ENCODE assay signal across 9 cellular contexts in the genomic region with DNA sequence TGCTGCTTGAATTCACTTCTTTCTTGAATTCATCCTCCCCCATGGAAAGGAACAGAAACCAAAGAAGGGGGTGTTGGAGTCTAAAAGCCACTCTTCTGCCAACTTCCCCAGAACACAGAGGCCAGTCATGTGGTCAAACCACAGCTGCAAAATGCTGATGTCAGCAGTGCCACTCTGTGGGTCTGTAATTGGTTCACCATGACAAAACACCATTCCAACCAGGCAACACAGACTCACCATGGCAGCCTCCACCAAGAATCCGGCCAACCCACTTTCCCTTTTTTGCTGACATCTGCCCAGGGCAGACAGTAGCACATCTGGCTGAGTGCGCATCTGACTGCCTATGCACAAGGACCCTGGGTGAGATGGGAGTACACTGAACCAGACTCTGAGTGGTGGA. TPM values are rescaled to one million over a fixed set of nuclear protein-coding genes. Genes with fewer than 3 reads are reported as not detected.
DNase-seq lines count a peak whose midpoint lies in the region; ATAC-seq, FAIRE-seq and TF ChIP-seq lines count a peak whose summit lies in the region.
"Had no signal": no experiment of that assay in that cellular context is flagged by ENCODE, and none has a peak within 500 bp of the region (broad histone marks: within the 10 kb centered on the region; RNA-seq: fewer than 3 reads in every experiment).

No MANE protein-coding gene starts in this region.

- H3K9ac ChIP-seq in BLaER1: no peak overlapping the region
- peak overlapping the region; percentile 30; the same call in 1 of the 2 replicates for H3K9ac ChIP-seq in OCI-LY1 (ENCODE audit: low read length)
- peak overlapping the region; percentile 13; the same call in 1 of the 2 replicates for H3K9ac ChIP-seq in GM12878 (ENCODE audit: control insufficient read depth, insufficient read depth, low read length)

- intact Hi-C loops in GM12878 (cut with micrococcal nuclease; ENCODE audit: unreplicated experiment): loop anchor here (1.0 to 10.0 kb wide), 3 partner anchors 43 to 1368 kb away; partner anchors contain the start of gene CCDC126

- FAIRE-seq in GM12878 (lab: Jason Lieb, UNC): no peak

- H2AFZ ChIP-seq in OCI-LY1 (ENCODE audit: low read length): no peak overlapping the region
- H2AFZ ChIP-seq in GM12878 (ENCODE audit: control insufficient read depth, low read depth, low read length): no peak overlapping the region

- in situ Hi-C loops in GM12878 (cut with MboI): loop anchor here (5.0 kb wide), 1 partner anchor 51 kb away; no protein-coding TSS in a partner anchor

- TF ChIP-seq CTCF in OCI-LY1 (IDR thresholded peaks at IDR 0.05; ENCODE audit: low read length): no peak
- TF ChIP-seq CTCF in GM12878 (IDR thresholded peaks at IDR 0.05 in 2 of 3, conservative IDR thresholded peaks at IDR 0.05 in 1 of 3; ENCODE audit: control insufficient read depth in 2 of 3, extremely low read depth in 1 of 3, insufficient read depth in 1 of 3, low read depth in 3 of 3, low read length in 3 of 3): no peak

- RAD21 ChIA-PET in GM12878 (lab: Charles Lee; ENCODE audit: unreplicated experiment): interaction anchor here (0.7 to 10.0 kb wide), 11 partner anchors 10 to 142 kb away, joined by 3 to 106 read pairs (median 4); partner anchors contain the start of gene OSBPL3

- H3K79me2 ChIP-seq in OCI-LY1 (ENCODE audit: insufficient read depth, low read length) (peaks cover 99% of the 10 kb centered on the region), GM12878 (ENCODE audit: control insufficient read depth, insufficient read depth, low read length) (peaks cover 93% of the 10 kb centered on the region)

- H4K20me1 ChIP-seq in BLaER1 (peaks cover 12% of the 10 kb centered on the region; the same call in 1 of the 2 replicates), OCI-LY1 (ENCODE audit: insufficient read depth, low read length) (no peaks in the 10 kb centered on the region), GM12878 (ENCODE audit: control insufficient read depth, insufficient read depth) (no peaks in the 10 kb centered on the region)

- H3K4me2 ChIP-seq in BLaER1 (peak overlapping the region; percentile 37), OCI-LY1 (ENCODE audit: low read length) (peak overlapping the region; percentile 47), GM12878 (ENCODE audit: control insufficient read depth, insufficient read depth) (peak overlapping the region; percentile 83)

- DNase-seq in GM12878 (ENCODE audit: low read depth, low spot score) (peak; percentile 88), myocyte (ENCODE audit: low read depth) (peak; percentile 94), HT-29 (ENCODE audit: low spot score) (no peak), COR-L47 (lab: John Stamatoyannopoulos, UW) (no peak), HuH-7.5 (ENCODE audit: low spot score) (no peak)

- TF ChIP-seq RAD21 in GM12878 (IDR thresholded peaks at IDR 0.05; ENCODE audit: insufficient read depth, low read depth, low read length): no peak

- H3K27me3 ChIP-seq in BLaER1 (no peaks in the 10 kb centered on the region), OCI-LY1 (ENCODE audit: insufficient read depth, low read length) (no peaks in the 10 kb centered on the region), GM12878 (replicated peaks in 1 of 2; ENCODE audit: control insufficient read depth in 2 of 2, insufficient read depth in 2 of 2, low read length in 1 of 2) (no peaks in the 10 kb centered on the region)
- H3K27me3 ChIP-seq: ascending aorta had no signal

- peak; percentile 82 to 89; a peak in 2 of 4 replicates for TF ChIP-seq EP300 in GM12878 (IDR thresholded peaks at IDR 0.05; ENCODE audit: borderline replicate concordance in 1 of 2, control insufficient read depth in 1 of 2, low read depth in 2 of 2, low read length in 2 of 2)

- POLR2A ChIA-PET in GM12878 (lab: Charles Lee): interaction anchor here (0.6 to 1.7 kb wide), 6 partner anchors 12 to 829 kb away, joined by 3 to 6 read pairs (median 4); partner anchors contain the start of gene OSBPL3

- peaks cover 45% of the 10 kb centered on the region for H3K4me1 ChIP-seq in BLaER1
- H3K4me1 ChIP-seq in OCI-LY1 (ENCODE audit: insufficient read depth, low read length, severe bottlenecking): peaks cover 94% of the 10 kb centered on the region
- H3K4me1 ChIP-seq in GM12878 (ENCODE audit: control insufficient read depth, insufficient read depth, low read length): peaks cover 51% of the 10 kb centered on the region
- H3K4me1 ChIP-seq: ascending aorta had no signal

- H3K36me3 ChIP-seq in BLaER1 (no peaks in the 10 kb centered on the region), OCI-LY1 (ENCODE audit: insufficient read depth, low read length) (peaks cover 13% of the 10 kb centered on the region; the same call in 1 of the 2 replicates), GM12878 (ENCODE audit: control insufficient read depth in 2 of 2, insufficient read depth in 2 of 2, low read length in 1 of 2) (no peaks in the 10 kb centered on the region)
- H3K36me3 ChIP-seq: ascending aorta had no signal

- H3K9me3 ChIP-seq in BLaER1 (0 out of 2 replicates have a peak, but pooled peaks cover 5% of the 10 kb centered on the region), OCI-LY1 (ENCODE audit: low read length) (no peaks in the 10 kb centered on the region), GM12878 (replicated peaks; ENCODE audit: control insufficient read depth, insufficient read depth, low read length) (no peaks in the 10 kb centered on the region)
- H3K9me3 ChIP-seq: ascending aorta had no signal

- 51% methylated on average over 2 of the region's 2 CpGs for WGBS in GM12878 (ENCODE audit: insufficient coverage, insufficient replicate concordance, low lambda C conversion rate, missing lambda C conversion rate)

- no peak for TF ChIP-seq POLR2A in GM12878 (IDR thresholded peaks at IDR 0.05; ENCODE audit: low read depth, low read length)

- no peaks in the 10 kb centered on the region for H3K9me2 ChIP-seq in OCI-LY1 (ENCODE audit: low read depth, low read length)

- SMC1A ChIA-PET in GM12878 (lab: Charles Lee; ENCODE audit: uncharacterized antibody, unreplicated experiment): interaction anchor here (1.1 to 12.8 kb wide), 16 partner anchors 11 to 142 kb away, joined by 3 to 189 read pairs (median 5); partner anchors contain the start of gene OSBPL3

- no peak overlapping the region for H3K27ac ChIP-seq in BLaER1
- peak overlapping the region; percentile 70 for H3K27ac ChIP-seq in OCI-LY1 (ENCODE audit: low read depth, low read length, poor library complexity, severe bottlenecking)
- peak overlapping the region; percentile 62 for H3K27ac ChIP-seq in GM12878 (ENCODE audit: control insufficient read depth, insufficient read depth)
- H3K27ac ChIP-seq: ascending aorta had no signal

- CTCF ChIA-PET in GM12878 (lab: Yijun Ruan, JAX): interaction anchor here (0.7 to 1.7 kb wide), 9 partner anchors 10 to 145 kb away, joined by 3 to 8 read pairs (median 4); no protein-coding TSS in a partner anchor

- no TSS peak for BruUV-seq in GM12878 (replicated peaks; lab: Mats Ljungman, UMichigan)

- ATAC-seq in GM21381 (IDR thresholded peaks at IDR 0.05; ENCODE audit: unreplicated experiment) (peak; percentile 32), GM12878 (peak; percentile 73)

- H3K4me3 ChIP-seq in BLaER1 (no peak overlapping the region), OCI-LY1 (ENCODE audit: low read depth, low read length, poor library complexity, severe bottlenecking) (peak overlapping the region; percentile 22), GM12878 (no peak overlapping the region)
- H3K4me3 ChIP-seq: ascending aorta had no signal

- no peaks in the 10 kb centered on the region for H3F3A ChIP-seq in OCI-LY1 (ENCODE audit: insufficient read depth, low read length)

TF ChIP-seq in GM12878, 131 proteins besides CTCF, POLR2A, EP300 and RAD21 (continues in another document):
- TF ChIP-seq RAD51 (IDR thresholded peaks at IDR 0.05): peak; percentile 89
- TF ChIP-seq SKIL (IDR thresholded peaks at IDR 0.05; ENCODE audit: low read depth, poor library complexity, severe bottlenecking): peak; percentile 85
- TF ChIP-seq NR2C2 (IDR thresholded peaks at IDR 0.05; ENCODE audit: borderline replicate concordance, control insufficient read depth, insufficient read length, low read depth): no peak
- peak; percentile 21 to 73; a peak in 2 of 4 replicates for TF ChIP-seq BHLHE40 (IDR thresholded peaks at IDR 0.05; ENCODE audit: borderline replicate concordance in 1 of 2, low read depth in 2 of 2, low read length in 1 of 2)
- peak; percentile 75 for TF ChIP-seq EED (IDR thresholded peaks at IDR 0.05; ENCODE audit: low read depth)

RNA-seq across cellular contexts. Expression of gene OSBPL3, which starts 16.8 kb away (rescaled TPM):
- 60.2 and 64.2 TPM in 2 replicates for total RNA-seq in GM12878 (2013; cell fraction: nucleolus; rRNA removed)
- total RNA-seq in GM12878 (2014; rRNA removed) (26.3 and 29.3 TPM in 2 replicates), GM12878 (2014; rRNA removed; fragmentation: Illumina TruSeq; extraction: Trizol) (27.8 and 28.2 TPM in 2 replicates), GM12878 (2021) (34.0 and 46.6 TPM in 2 replicates), myocyte (48.8 and 63.2 TPM in 2 replicates)
- polyA plus RNA-seq in GM12878 (2011; ENCODE audit: low read depth): 8.9 TPM
- polyA plus RNA-seq in GM12878 (2011; rRNA removed) (26.1 and 28.0 TPM in 2 replicates), GM12878 (2014; fragmentation: Illumina TruSeq; extraction: Trizol) (23.3 and 26.6 TPM in 2 replicates), GM12878 (2014; fragmentation: Nextera tagmentation; extraction: Ambion mirVana) (10 to 100 TPM in 1 of 2 experiments, 1 to 10 TPM in 1; 6.1 to 15.2 TPM), GM12878 (2014; rRNA removed) (24.2 and 28.1 TPM in 2 replicates), GM12878 (2016; fragmentation: Nextera tagmentation; extraction: Ambion mirVana) (10 to 100 TPM; 33.3 to 38.1 TPM)
- polyA plus RNA-seq in GM12878 (2011; cell fraction: cytosol; rRNA removed): 14.5 and 15.8 TPM in 2 replicates
- polyA plus RNA-seq in GM12878 (2011; cell fraction: nucleus; rRNA removed): 77.3 and 96.7 TPM in 2 replicates
- 11.0 and 12.1 TPM in 2 replicates for polyA plus RNA-seq in GM12878 (2012)
- 39.3 and 41.8 TPM in 2 replicates for polyA minus RNA-seq in GM12878 (2011; rRNA and poly(A)+ RNA removed)
- polyA minus RNA-seq in GM12878 (2011; cell fraction: cytosol; rRNA and poly(A)+ RNA removed): 7.9 and 12.3 TPM in 2 replicates
- polyA minus RNA-seq in GM12878 (2011; cell fraction: nucleus; rRNA and poly(A)+ RNA removed): 34.5 and 77.9 TPM in 2 replicates
- 27.8 TPM for polyA plus RNA-seq in myocyte (2012)
- 8.3 and 13.7 TPM in 2 replicates for total RNA-seq in HT-29 (2014; rRNA removed; shearing (Covaris generic))

Comparison
In these comparisons a context has a peak if more than half of its experiments do, and no peak if none do; other contexts are left out.
1. DNase-seq: peak in GM12878 (single experiment) and myocyte (single experiment); none in HT-29 (single experiment), COR-L47 (single experiment) and HuH-7.5 (single experiment).
2. Peak in every context shown above with its lines, with median percentiles within 50 percentile points of each other: H3K4me2 ChIP-seq.